9 cellular contexts compared by ENCODE assay signal in genomic region chr5:141040093-141040762, GRCh38. TPM values are rescaled to one million over a fixed set of nuclear protein-coding genes. Genes with fewer than 3 reads are reported as not detected.
DNase-seq lines count a peak whose midpoint lies in the region; ATAC-seq and TF ChIP-seq lines count a peak whose summit lies in the region.
"Had no signal": no experiment of that assay in that cellular context is flagged by ENCODE, and none has a peak within 500 bp of the region (broad histone marks: within the 10 kb centered on the region; RNA-seq: fewer than 3 reads in every experiment).

No MANE protein-coding gene starts in this region.

- H3K4me3 Mint-ChIP-seq in CD14-positive monocyte = no peak overlapping the region
- H3K4me3 Mint-ChIP-seq: dendritic cell treated with granulocyte-macrophage colony-stimulating factor and Interleukin-4, amounts not matched to agents 40 ng/mL and 50 ng/mL, for 4 days had no signal

- H3K27me3 ChIP-seq in breast epithelium (peaks cover 0 to 7% of the 10 kb centered on the region in 2 donors), left lung (peaks cover 0 to 3% of the 10 kb centered on the region in 2 donors), transverse colon (no peaks in the 10 kb centered on the region)

- DNase-seq in Daoy (ENCODE audit: low read depth) (peak; percentile 79), NCI-H2107 treated with DMSO at 0.1 percent for 48 hours (lab: John Stamatoyannopoulos, UW; ENCODE audit: unreplicated experiment) (peak; percentile 79), breast epithelium (ENCODE audit: low spot score in 2 of 2) (peak in 1 of 2 donors; percentile 26), left lung (peak; percentile 39 to 83), transverse colon (no peak), CD14-positive monocyte (ENCODE audit: low spot score) (no peak)

- in situ Hi-C loops in transverse colon (cut with MboI; ENCODE audit: low pct_ligation_motif_present in 1 of 4, low pct_unique_long_range_greater_than_20kb in 1 of 4, low sequenced_read_pairs in 3 of 4) = no loop called here

- H3K27me3 Mint-ChIP-seq in CD14-positive monocyte (ENCODE audit: low read depth in 3 of 3) = no peaks in the 10 kb centered on the region
- H3K27me3 Mint-ChIP-seq: dendritic cell treated with granulocyte-macrophage colony-stimulating factor and Interleukin-4, amounts not matched to agents 40 ng/mL and 50 ng/mL, for 4 days had no signal

- no peak for TF ChIP-seq EP300 in transverse colon (IDR thresholded peaks at IDR 0.05; ENCODE audit: low read depth)

- no peaks in the 10 kb centered on the region for H3K36me3 ChIP-seq in breast epithelium
- no peaks in the 10 kb centered on the region for H3K36me3 ChIP-seq in left lung
- H3K36me3 ChIP-seq in transverse colon = no peaks in the 10 kb centered on the region

- H3K4me1 ChIP-seq in breast epithelium (no peaks in the 10 kb centered on the region), left lung (no peaks in the 10 kb centered on the region), transverse colon (peaks cover 0 to 4% (median 0%) of the 10 kb centered on the region in 4 donors)

- no peaks in the 10 kb centered on the region for H3K4me1 Mint-ChIP-seq in CD14-positive monocyte

- WGBS in transverse colon (ENCODE audit: low coverage in 1 of 2), 2 donors = 33% methylated on average over 1 to 24 of the region's 24 CpGs

- H3K9me3 ChIP-seq in breast epithelium (no peaks in the 10 kb centered on the region), left lung (peaks cover 0 to 3% of the 10 kb centered on the region in 2 donors), transverse colon (no peaks in the 10 kb centered on the region)

- no peak overlapping the region for H3K27ac Mint-ChIP-seq in CD14-positive monocyte
- H3K27ac Mint-ChIP-seq: dendritic cell treated with granulocyte-macrophage colony-stimulating factor and Interleukin-4, amounts not matched to agents 40 ng/mL and 50 ng/mL, for 4 days had no signal

- no peaks in the 10 kb centered on the region for H3K36me3 Mint-ChIP-seq in CD14-positive monocyte

- TF ChIP-seq POLR2A in breast epithelium (IDR thresholded peaks at IDR 0.05) (no peak), transverse colon (IDR thresholded peaks at IDR 0.05) (no peak)

- H3K4me3 ChIP-seq in breast epithelium (peak overlapping the region; percentile 36 to 64 (median 56)), left lung (peak overlapping the region; percentile 21 to 27), transverse colon (peak overlapping the region in 3 of 4 donors; percentile 3 to 29 (median 10))

- H3K27ac ChIP-seq in breast epithelium (peak overlapping the region; percentile 70 to 84), left lung (peak overlapping the region; percentile 37 to 63), transverse colon (peak overlapping the region in 3 of 4 donors; percentile 6 to 36 (median 31))

- TF ChIP-seq CTCF in breast epithelium (IDR thresholded peaks at IDR 0.05) (peak in 2 of 3 donors; percentile 60), left lung (IDR thresholded peaks at IDR 0.05) (peak; percentile 36 to 51), transverse colon (IDR thresholded peaks at IDR 0.05) (peak in 3 of 5 experiments; percentile 13 to 27 (median 20)), CD14-positive monocyte (IDR thresholded peaks at IDR 0.05) (no peak)

- H3K9me3 Mint-ChIP-seq in CD14-positive monocyte = no peaks in the 10 kb centered on the region

- intact Hi-C loops in breast epithelium (cut with DNase I; ENCODE audit: low total_unique reads) (no loop called here), left lung (cut with DNase I) (loop anchor here in 1 of 2 donors (10.0 kb wide), 1 partner anchor 155 kb away; the partner anchor contains the start of gene PCDHA13), transverse colon (cut with DNase I; ENCODE audit: low total_unique reads) (loop anchor here (5.0 kb wide), 1 partner anchor 113 kb away; the partner anchor contains the start of gene PCDHAC1), CD14-positive monocyte (cut with micrococcal nuclease) (no loop called here)

- ATAC-seq in left lung (peak; percentile 92), HG03442 (IDR thresholded peaks at IDR 0.05; ENCODE audit: unreplicated experiment) (no peak), GM21717 (IDR thresholded peaks at IDR 0.05; ENCODE audit: unreplicated experiment) (no peak)

RNA-seq across cellular contexts. Expression of gene PCDHB1, which starts 10.9 kb away (rescaled TPM):
- total RNA-seq in Daoy (2014; rRNA removed; shearing (Covaris generic)) = 0.06 TPM in 1 of 2 replicates, not detected in the other
- total RNA-seq in breast epithelium (under 1 TPM in 2 of 3 donors, not detected in 1; under 0.01 TPM), left lung (under 1 TPM; 0.06 to 0.10 TPM), transverse colon (not detected)
- not detected for polyA plus RNA-seq in CD14-positive monocyte

RNA-seq across cellular contexts. Expression of gene PCDHB2, which starts 54.2 kb away (rescaled TPM):
- 12.1 and 22.4 TPM in 2 replicates for total RNA-seq in Daoy (2014; rRNA removed; shearing (Covaris generic))
- total RNA-seq in breast epithelium (10 to 100 TPM in 1 of 3 donors, 1 to 10 TPM in 2; 3.8 to 10.8 (median 9.8) TPM), left lung (1 to 10 TPM; 3.6 to 6.6 TPM), transverse colon (1 to 10 TPM in 3 of 4 donors, under 1 TPM in 1; 0.80 to 1.9 (median 1.2) TPM)
- not detected for polyA plus RNA-seq in CD14-positive monocyte

Comparison
In these comparisons a context has a peak if more than half of its experiments do, and no peak if none do; other contexts are left out.
1. DNase-seq: peak in Daoy (single experiment), NCI-H2107 treated with DMSO at 0.1 percent for 48 hours (single experiment) and left lung (2 of 2); none in transverse colon (single experiment) and CD14-positive monocyte (single experiment).
2. Peak in every context shown above with its lines, with median percentiles within 50 percentile points of each other: H3K27ac ChIP-seq and H3K4me3 ChIP-seq.